In genomic region chr2:22497789-22498188, GRCh38 we compare ENCODE assay signal across 19 cellular contexts.
DNase-seq lines count a peak whose midpoint lies in the region; ATAC-seq and TF ChIP-seq lines count a peak whose summit lies in the region.
"Had no signal": no experiment of that assay in that cellular context is flagged by ENCODE, and none has a peak within 500 bp of the region (broad histone marks: within the 10 kb centered on the region; RNA-seq: fewer than 3 reads in every experiment).

No MANE protein-coding gene starts in this region.

- no peak overlapping the region for H2AK5ac ChIP-seq in neuronal stem cell (ENCODE audit: low read depth, low read length)

- H3K23ac ChIP-seq in neuronal stem cell (ENCODE audit: low read depth, low read length, poor library complexity), result no peak overlapping the region

- H4K20me1 ChIP-seq in Karpas-422 (ENCODE audit: insufficient read depth, low read depth, low read length) (no peaks in the 10 kb centered on the region), OCI-LY3 (ENCODE audit: insufficient read depth, low read length) (no peaks in the 10 kb centered on the region)

- DNase-seq in DMS53 (lab: John Stamatoyannopoulos, UW) (peak; percentile 44), DMS53 treated with DMSO at 0.1 percent for 48 hours (lab: John Stamatoyannopoulos, UW; ENCODE audit: unreplicated experiment) (no peak), Karpas-422 (peak; percentile 46), neuronal stem cell (ENCODE audit: low spot score) (no peak), NCI-H1694 treated with DMSO at 0.1 percent for 48 hours (lab: John Stamatoyannopoulos, UW) (no peak)
- DNase-seq: 8988T; BE2C; CD4-positive, alpha-beta memory T cell; H7; MG63; NCI-H1417; NCI-H1930; NCI-H446 treated with DMSO at 0.1 percent for 48 hours; NCI-H82; SHP77 treated with DMSO at 0.1 percent for 48 hours had no signal

- no peak overlapping the region for H2BK12ac ChIP-seq in neuronal stem cell (ENCODE audit: low read length)

- no peak for ATAC-seq in GM21528 (IDR thresholded peaks at IDR 0.05; ENCODE audit: low FRiP score, unreplicated experiment)
- no peak for ATAC-seq in GM18870 (IDR thresholded peaks at IDR 0.05; ENCODE audit: unreplicated experiment)
- ATAC-seq: SK-N-SH treated with all-trans-retinoic acid at 6 μM for 48 hours had no signal

- H3K18ac ChIP-seq in neuronal stem cell (ENCODE audit: low read length), result no peak overlapping the region

- no peaks in the 10 kb centered on the region for H3K9me2 ChIP-seq in Karpas-422 (replicated peaks; ENCODE audit: insufficient read depth, low read length)

- H3K9ac ChIP-seq in Karpas-422 (ENCODE audit: low read length), result no peak overlapping the region
- H3K9ac ChIP-seq in OCI-LY3 (ENCODE audit: low read length), result no peak overlapping the region
- no peak overlapping the region for H3K9ac ChIP-seq in neuronal stem cell (ENCODE audit: low read depth, low read length, poor library complexity)

- no peak overlapping the region for H2BK120ac ChIP-seq in neuronal stem cell (ENCODE audit: low read depth, low read length)

- H2AFZ ChIP-seq in Karpas-422 (ENCODE audit: low read length), result peak overlapping the region; percentile 65; the same call in 1 of the 2 replicates
- 0 out of 2 replicates have a peak overlapping the region, but pooled peaks have one; percentile 18 for H2AFZ ChIP-seq in OCI-LY3 (ENCODE audit: low read depth, low read length)
- peak overlapping the region; percentile 20 for H2AFZ ChIP-seq in neuronal stem cell (ENCODE audit: low read length)

- H4K8ac ChIP-seq in neuronal stem cell (ENCODE audit: low read depth, low read length), result no peak overlapping the region

- H3K36me3 ChIP-seq in Karpas-422 (ENCODE audit: insufficient read depth, low read length) (no peaks in the 10 kb centered on the region; the same call in 1 of the 2 replicates), OCI-LY3 (replicated peaks; ENCODE audit: low read depth, low read length) (no peaks in the 10 kb centered on the region), neuronal stem cell (replicated peaks in 1 of 2; ENCODE audit: control insufficient read depth in 2 of 2, insufficient read depth in 2 of 2, low read length in 2 of 2) (no peaks in the 10 kb centered on the region)
- H3K36me3 ChIP-seq: BE2C, MG63 had no signal

- H3K79me2 ChIP-seq in Karpas-422 (ENCODE audit: low read length), result no peaks in the 10 kb centered on the region
- no peaks in the 10 kb centered on the region for H3K79me2 ChIP-seq in OCI-LY3 (ENCODE audit: low read length)

- H2BK5ac ChIP-seq in neuronal stem cell (ENCODE audit: low read length), result no peak overlapping the region

- no peaks in the 10 kb centered on the region; the same call in 1 of the 2 replicates for H3K27me3 ChIP-seq in Karpas-422 (ENCODE audit: low read length)
- no peaks in the 10 kb centered on the region for H3K27me3 ChIP-seq in OCI-LY3 (ENCODE audit: low read depth, low read length)
- no peaks in the 10 kb centered on the region for H3K27me3 ChIP-seq in neuronal stem cell (ENCODE audit: control insufficient read depth in 3 of 3, insufficient read depth in 3 of 3, low read depth in 1 of 3, low read length in 3 of 3)
- H3K27me3 ChIP-seq: BE2C, MG63 had no signal

- no peak overlapping the region for H3K4ac ChIP-seq in neuronal stem cell (ENCODE audit: low read length)

- no peaks in the 10 kb centered on the region for H3K79me1 ChIP-seq in neuronal stem cell (ENCODE audit: low read depth, low read length)

- H3K9me3 ChIP-seq in Karpas-422 (ENCODE audit: low read length), result peaks cover 5% of the 10 kb centered on the region; the same call in 1 of the 2 replicates
- no peaks in the 10 kb centered on the region for H3K9me3 ChIP-seq in OCI-LY3 (ENCODE audit: insufficient read depth, low read length)
- no peaks in the 10 kb centered on the region for H3K9me3 ChIP-seq in neuronal stem cell (replicated peaks in 1 of 2; ENCODE audit: control insufficient read depth in 2 of 2, insufficient read depth in 1 of 2, low read depth in 1 of 2, low read length in 2 of 2)
- H3K9me3 ChIP-seq: BE2C, MG63 had no signal

- no peak overlapping the region for H4K91ac ChIP-seq in neuronal stem cell (ENCODE audit: low read depth, low read length, poor library complexity)

- H3K4me2 ChIP-seq in Karpas-422 (ENCODE audit: low read depth, low read length, poor library complexity, severe bottlenecking), result no peak overlapping the region
- H3K4me2 ChIP-seq in OCI-LY3 (ENCODE audit: low read length), result no peak overlapping the region
- H3K4me2 ChIP-seq in neuronal stem cell (ENCODE audit: insufficient read depth, low read length, poor library complexity, severe bottlenecking), result no peak overlapping the region

- H3K27ac ChIP-seq in Karpas-422 (ENCODE audit: low read length), result no peak overlapping the region
- no peak overlapping the region for H3K27ac ChIP-seq in OCI-LY3 (ENCODE audit: low read length)
- H3K27ac ChIP-seq in neuronal stem cell (replicated peaks; ENCODE audit: low read length), result no peak overlapping the region

- H3K14ac ChIP-seq in neuronal stem cell (ENCODE audit: low read length), result no peak overlapping the region

- H3K4me1 ChIP-seq in Karpas-422 (ENCODE audit: low read length), result no peaks in the 10 kb centered on the region
- no peaks in the 10 kb centered on the region for H3K4me1 ChIP-seq in OCI-LY3 (ENCODE audit: low read length)
- peaks cover 0 to 16% of the 10 kb centered on the region in 2 donors for H3K4me1 ChIP-seq in neuronal stem cell (ENCODE audit: control insufficient read depth in 2 of 2, insufficient read depth in 1 of 2, low read depth in 1 of 2, low read length in 2 of 2)

- H3K4me3 ChIP-seq in Karpas-422 (ENCODE audit: low read length) (no peak overlapping the region; the same call in 1 of the 2 replicates), OCI-LY3 (ENCODE audit: low read length) (no peak overlapping the region), neuronal stem cell (ENCODE audit: low read length in 2 of 2) (no peak overlapping the region)
- H3K4me3 ChIP-seq: MG63 had no signal

- no CpG with 5 or more reads among the region's 3 CpGs for WGBS in neuronal stem cell (ENCODE audit: extremely low coverage in 2 of 2, insufficient read length in 2 of 2, insufficient replicate concordance in 1 of 2), 2 donors

- TF ChIP-seq CTCF in OCI-LY3 (IDR thresholded peaks at IDR 0.05; ENCODE audit: low read depth, low read length), result no peak

- no peak overlapping the region for H2BK15ac ChIP-seq in neuronal stem cell (ENCODE audit: low read length)

Comparison
In these comparisons a context has a peak if more than half of its experiments do, and no peak if none do; other contexts are left out.
1. DNase-seq: peak in DMS53 (single experiment) and Karpas-422 (single experiment); none in DMS53 treated with DMSO at 0.1 percent for 48 hours (single experiment), neuronal stem cell (single experiment) and NCI-H1694 treated with DMSO at 0.1 percent for 48 hours (single experiment).
2. Peak in every context shown above with its lines, with median percentiles within 50 percentile points of each other: H2AFZ ChIP-seq.